In the genomic region with DNA sequence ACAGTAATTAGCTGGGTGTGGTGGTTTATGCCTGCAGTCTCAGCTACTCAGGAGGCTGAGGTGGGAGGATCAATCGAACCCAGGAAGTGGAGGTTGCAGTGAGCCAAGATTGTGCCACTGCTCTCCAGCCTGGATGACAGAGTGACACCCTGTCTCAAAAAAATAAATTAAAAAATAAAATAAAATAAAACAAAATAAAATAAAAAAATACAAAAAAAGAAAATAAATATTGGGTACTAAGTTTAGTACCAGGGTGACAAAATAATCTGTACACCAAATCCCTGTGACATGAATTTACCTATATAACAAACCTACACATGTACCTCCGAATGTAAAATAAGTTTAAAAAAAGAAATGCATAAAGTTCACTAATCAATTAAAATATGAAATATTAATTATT, we compare ENCODE assay signal across 26 cellular contexts.
"Had no signal": no experiment of that assay in that cellular context is flagged by ENCODE, and none has a peak within 500 bp of the region (broad histone marks: within the 10 kb centered on the region; RNA-seq: fewer than 3 reads in every experiment).

No MANE protein-coding gene starts in this region.

- H3K4me3 Mint-ChIP-seq: mesothelial cell of epicardium; naive B cell; naive thymus-derived CD8-positive, alpha-beta T cell had no signal

- DNase-seq: dermis blood vessel endothelial cell; dorsolateral prefrontal cortex; effector CD4-positive, alpha-beta T cell; effector memory CD4-positive, alpha-beta T cell; erythroblast; esophagus squamous epithelium; foreskin fibroblast; gastrocnemius medialis; glutamatergic neuron; head of caudate nucleus; heart right ventricle; hippocampal formation; kidney glomerular epithelial cell; left colon; left ventricle myocardium inferior; lower lobe of right lung; mesenchymal stem cell; mucosa of descending colon; naive B cell; naive thymus-derived CD8-positive, alpha-beta T cell had no signal

- H3K4me1 Mint-ChIP-seq: naive B cell; naive thymus-derived CD8-positive, alpha-beta T cell had no signal

- FAIRE-seq: colon, islet of Langerhans, keratinocyte had no signal

- H3K27me3 Mint-ChIP-seq: naive B cell; naive thymus-derived CD8-positive, alpha-beta T cell had no signal

- H3K36me3 Mint-ChIP-seq: mesothelial cell of epicardium, naive B cell had no signal

- H3K27ac Mint-ChIP-seq: mesothelial cell of epicardium; naive B cell; naive thymus-derived CD8-positive, alpha-beta T cell had no signal

- ATAC-seq: esophagus mucosa; gastrocnemius medialis; heart right ventricle; left colon; left lobe of liver; lower lobe of right lung; mucosa of descending colon; naive thymus-derived CD8-positive, alpha-beta T cell had no signal
